1 cellular context compared by ENCODE assay signal in genomic region chr1:228281631-228282328, GRCh38.
TF ChIP-seq lines count a peak whose summit lies in the region.

No MANE protein-coding gene starts in this region.

TF ChIP-seq in HepG2, 621 proteins besides CTCF, POLR2A, EP300 and RAD21 (continued from another document):
- TF ChIP-seq NR0B2 (CRISPR knock-in tag; IDR thresholded peaks at IDR 0.05) = no peak
- no peak for TF ChIP-seq RARG (CRISPR knock-in tag; IDR thresholded peaks at IDR 0.05; ENCODE audit: low read depth)
- TF ChIP-seq RBM22 (optimal IDR thresholded peaks at IDR 0.05; ENCODE audit: low read length) = no peak
- TF ChIP-seq ZNF567 (CRISPR knock-in tag; IDR thresholded peaks at IDR 0.05; ENCODE audit: borderline replicate concordance) = no peak
- no peak for TF ChIP-seq REST (IDR thresholded peaks at IDR 0.05; ENCODE audit: borderline replicate concordance in 1 of 2, low read depth in 1 of 2, low read length in 2 of 2)
- no peak for TF ChIP-seq ZNF546 (CRISPR knock-in tag; conservative IDR thresholded peaks at IDR 0.05)
